Comparison of ENCODE assay signal across 11 cellular contexts in genomic region chr2:141736466-141736865, GRCh38.
"Had no signal": no experiment of that assay in that cellular context is flagged by ENCODE, and none has a peak within 500 bp of the region (broad histone marks: within the 10 kb centered on the region; RNA-seq: fewer than 3 reads in every experiment).

No MANE protein-coding gene starts in this region.

- H3K9me3 Mint-ChIP-seq: GM23338, H9 had no signal

- H3K4me1 ChIP-seq: HAP-1 had no signal

- H3K9ac ChIP-seq: GM23248 had no signal

- H3K4me3 ChIP-seq: GM23248, GM23338, HAP-1 had no signal

- H3K9me3 ChIP-seq: HAP-1 had no signal

- H3K36me3 ChIP-seq: HAP-1 had no signal

- FAIRE-seq: H1, H54 had no signal

- H3K4me3 Mint-ChIP-seq: GM23338, H9, HFFc6 had no signal

- H3K27ac Mint-ChIP-seq: GM23338, HFFc6 had no signal

- H3K4me2 ChIP-seq: GM23338 had no signal

- DNase-seq: GM23248, GOT3, H7, H9, HCEC 1CT, HFFc6 had no signal

- ATAC-seq: GM23338, HCT116 had no signal

- H2AFZ ChIP-seq: GM23248 had no signal

- H3K27ac ChIP-seq: GM23248 had no signal
